ENCODE assay signal across 29 cellular contexts in genomic region chr11:131817701-131818188, GRCh38.
"Had no signal": no experiment of that assay in that cellular context is flagged by ENCODE, and none has a peak within 500 bp of the region (broad histone marks: within the 10 kb centered on the region; RNA-seq: fewer than 3 reads in every experiment).

No MANE protein-coding gene starts in this region.

- H3K4me3 Mint-ChIP-seq: activated B cell treated with CpG ODN at 0.5 μM for 24 hours; activated CD8-positive, alpha-beta T cell treated with anti-CD3 and anti-CD28 coated beads for 36 hours; activated naive CD4-positive, alpha-beta T cell treated with anti-CD3 and anti-CD28 coated beads, Interleukin-2, amount 50 U/mL, for 24 hours; activated naive CD8-positive, alpha-beta T cell treated with anti-CD3 and anti-CD28 coated beads, Interleukin-2, amount 50 U/mL, for 24 hours; activated T-cell treated with anti-CD3 and anti-CD28 coated beads, Interleukin-2, amount 50 U/mL, for 4 hours; naive B cell; nephron progenitor cell; stimulated activated naive CD8-positive, alpha-beta T cell treated with anti-CD3 and anti-CD28 coated beads, Interleukin-15, Interleukin-2, amounts not matched to agents 100 ng/mL and 50 ng/mL, for 24 hours; type B pancreatic cell had no signal

- H3K27ac ChIP-seq: breast epithelium, gastrocnemius medialis, hepatocyte, ovary, skin epidermis, thoracic aorta, uterus had no signal

- H3K4me3 ChIP-seq: breast epithelium, gastrocnemius medialis, hepatocyte, ovary, skin epidermis, thoracic aorta, uterus had no signal

- H3K27me3 ChIP-seq: gastrocnemius medialis, ovary, uterus had no signal

- H3K27me3 Mint-ChIP-seq: activated B cell treated with CpG ODN at 0.5 μM for 24 hours; activated CD8-positive, alpha-beta T cell treated with anti-CD3 and anti-CD28 coated beads for 36 hours; activated naive CD4-positive, alpha-beta T cell treated with anti-CD3 and anti-CD28 coated beads, Interleukin-2, amount 50 U/mL, for 24 hours; stimulated activated naive CD8-positive, alpha-beta T cell treated with anti-CD3 and anti-CD28 coated beads, Interleukin-15, Interleukin-2, amounts not matched to agents 100 ng/mL and 50 ng/mL, for 24 hours had no signal

- H3K27ac Mint-ChIP-seq: activated B cell treated with CpG ODN at 0.5 μM for 24 hours; activated CD8-positive, alpha-beta T cell treated with anti-CD3 and anti-CD28 coated beads for 36 hours; activated naive CD4-positive, alpha-beta T cell treated with anti-CD3 and anti-CD28 coated beads, Interleukin-2, amount 50 U/mL, for 24 hours; activated naive CD8-positive, alpha-beta T cell treated with anti-CD3 and anti-CD28 coated beads, Interleukin-2, amount 50 U/mL, for 24 hours; activated T-helper 2 cell treated with anti-CD3 and anti-CD28 coated beads, Interferon-gamma antibody, Interleukin-2, Interleukin-4, amounts not matched to agents 10 μg/mL and 5 μg/mL and 100 μg/mL, durations not matched to agents 14 hours and 24 hours and 36 hours; naive B cell; nephron progenitor cell; progenitor cell of endocrine pancreas; stimulated activated naive CD8-positive, alpha-beta T cell treated with anti-CD3 and anti-CD28 coated beads, Interleukin-15, Interleukin-2, amounts not matched to agents 100 ng/mL and 50 ng/mL, for 24 hours; type B pancreatic cell had no signal

- ATAC-seq: activated CD8-positive, alpha-beta T cell treated with anti-CD3 and anti-CD28 coated beads for 36 hours; activated naive CD8-positive, alpha-beta T cell treated with anti-CD3 and anti-CD28 coated beads, Interleukin-2, amount 50 U/mL, for 24 hours; activated T-cell treated with anti-CD3 and anti-CD28 coated beads, Interleukin-2, amount 50 U/mL, for 4 hours; gastrocnemius medialis; left ventricle myocardium superior; sciatic nerve had no signal

- H3K4me1 Mint-ChIP-seq: activated B cell treated with CpG ODN at 0.5 μM for 24 hours; activated naive CD4-positive, alpha-beta T cell treated with anti-CD3 and anti-CD28 coated beads, Interleukin-2, amount 50 U/mL, for 24 hours; activated naive CD8-positive, alpha-beta T cell treated with anti-CD3 and anti-CD28 coated beads, Interleukin-2, amount 50 U/mL, for 24 hours; naive B cell had no signal

- H3K36me3 Mint-ChIP-seq: activated naive CD4-positive, alpha-beta T cell treated with anti-CD3 and anti-CD28 coated beads, Interleukin-2, amount 50 U/mL, for 24 hours; naive B cell; type B pancreatic cell had no signal

- DNase-seq: activated B cell treated with CpG ODN at 0.5 μM for 24 hours; activated CD4-positive, alpha-beta T cell treated with anti-CD3 and anti-CD28 coated beads, Interleukin-2, amount 50 U/mL, for 1 hour; activated CD8-positive, alpha-beta T cell treated with anti-CD3 and anti-CD28 coated beads for 36 hours; activated naive CD8-positive, alpha-beta T cell treated with anti-CD3 and anti-CD28 coated beads, Interleukin-2, amount 50 U/mL, for 24 hours; activated T-cell treated with anti-CD3 and anti-CD28 coated beads, Interleukin-2, amount 50 U/mL, for 4 hours; amygdala; central memory CD4-positive, alpha-beta T cell; dermis blood vessel endothelial cell; effector CD8-positive, alpha-beta T cell; gastrocnemius medialis; islet precursor cell; left ventricle myocardium superior; naive B cell; nephron progenitor cell; ovary; retina; stimulated activated CD4-positive, alpha-beta T cell treated with anti-CD3 and anti-CD28 coated beads, Interleukin-12 subunit alpha, Interleukin-12 subunit beta, amount 100 ng/mL, for 4 hours; stimulated activated CD4-positive, alpha-beta T cell treated with anti-CD3 and anti-CD28 coated beads, Interleukin-4, amount 100 ng/mL, for 1 hour; uterus had no signal

- H3K79me2 ChIP-seq: hepatocyte had no signal

- H3K36me3 ChIP-seq: breast epithelium, gastrocnemius medialis, ovary, thoracic aorta, uterus had no signal

- H3K9me3 Mint-ChIP-seq: activated B cell treated with CpG ODN at 0.5 μM for 24 hours; activated CD8-positive, alpha-beta T cell treated with anti-CD3 and anti-CD28 coated beads for 36 hours; activated naive CD4-positive, alpha-beta T cell treated with anti-CD3 and anti-CD28 coated beads, Interleukin-2, amount 50 U/mL, for 24 hours; activated naive CD8-positive, alpha-beta T cell treated with anti-CD3 and anti-CD28 coated beads, Interleukin-2, amount 50 U/mL, for 24 hours; activated T-cell treated with anti-CD3 and anti-CD28 coated beads, Interleukin-2, amount 50 U/mL, for 4 hours; activated T-helper 2 cell treated with anti-CD3 and anti-CD28 coated beads, Interferon-gamma antibody, Interleukin-2, Interleukin-4, amounts not matched to agents 10 μg/mL and 5 μg/mL and 100 μg/mL, durations not matched to agents 14 hours and 24 hours and 36 hours; nephron progenitor cell; type B pancreatic cell had no signal

- H3K9me3 ChIP-seq: breast epithelium, gastrocnemius medialis, ovary, thoracic aorta, uterus had no signal

- H2AFZ ChIP-seq: hepatocyte had no signal

- H3K4me2 ChIP-seq: hepatocyte had no signal

- H3K4me1 ChIP-seq: breast epithelium, gastrocnemius medialis, uterus had no signal
